15 cellular contexts compared by ENCODE assay signal in the genomic region with DNA sequence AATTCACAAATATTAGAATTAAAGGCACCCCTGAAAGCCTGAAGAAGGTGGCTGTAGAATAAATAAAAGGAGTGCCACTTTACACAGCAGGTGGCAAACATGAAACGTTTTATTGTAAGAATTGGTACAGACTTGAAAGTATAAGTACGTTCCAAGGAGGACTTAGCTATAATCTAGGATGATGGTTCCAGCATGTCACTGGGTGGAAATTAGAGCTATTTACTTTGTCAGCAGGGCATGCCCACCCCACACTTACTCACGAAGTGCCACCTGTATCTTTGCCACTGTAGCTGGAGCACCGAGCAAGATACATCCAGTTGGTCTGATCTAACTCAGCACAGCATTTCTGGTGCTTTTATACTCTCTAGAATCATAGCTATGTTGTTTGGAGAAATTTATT.
DNase-seq lines count a peak whose midpoint lies in the region; ATAC-seq lines count a peak whose summit lies in the region.
"Had no signal": no experiment of that assay in that cellular context is flagged by ENCODE, and none has a peak within 500 bp of the region (broad histone marks: within the 10 kb centered on the region; RNA-seq: fewer than 3 reads in every experiment).

No MANE protein-coding gene starts in this region.

- H3K4me2 ChIP-seq in GM23248 (ENCODE audit: unreplicated experiment) = no peak overlapping the region

- no peaks in the 10 kb centered on the region for H3K9me3 ChIP-seq in GM23248 (ENCODE audit: low read depth)
- H3K9me3 ChIP-seq: Caco-2 had no signal

- H2AFZ ChIP-seq in GM23248 = no peak overlapping the region

- in situ Hi-C loops in GM23248 (cut with MboI) = no loop called here

- no peaks in the 10 kb centered on the region for H3K79me2 ChIP-seq in GM23248 (ENCODE audit: insufficient read depth)

- H4K20me1 ChIP-seq in GM23248 (ENCODE audit: insufficient read depth) = no peaks in the 10 kb centered on the region

- DNase-seq in DMS79 treated with DMSO at 0.1 percent for 48 hours (lab: John Stamatoyannopoulos, UW) (peak; percentile 97), NCI-H187 treated with DMSO at 0.1 percent for 48 hours (lab: John Stamatoyannopoulos, UW) (peak; percentile 83), NCI-H2227 (lab: John Stamatoyannopoulos, UW; ENCODE audit: unreplicated experiment) (peak; percentile 58), left colon (no peak), GM23248 (no peak), COLO668 (lab: John Stamatoyannopoulos, UW; ENCODE audit: unreplicated experiment) (no peak), iPS-NIHi11 (ENCODE audit: low spot score) (no peak)
- DNase-seq in stimulated activated naive CD4-positive, alpha-beta T cell (lab: John Stamatoyannopoulos, UW) = no peak
- DNase-seq: C1 segment of cervical spinal cord; Caco-2; CD4-positive, alpha-beta memory T cell; DMS153; GF-D8; H7; HCEC 1CT had no signal

- WGBS in GM23248 (ENCODE audit: low coverage in 1 of 2, low lambda C conversion rate in 2 of 2, missing lambda C conversion rate in 2 of 2), 2 experiments = 10 to 13% methylated on average over 4 of the region's 4 CpGs

- H3F3A ChIP-seq in GM23248 (ENCODE audit: insufficient read depth) = no peaks in the 10 kb centered on the region

- no peaks in the 10 kb centered on the region for H3K36me3 ChIP-seq in GM23248 (ENCODE audit: low read depth)

- H3K27me3 ChIP-seq in GM23248 (replicated peaks; ENCODE audit: insufficient read depth) = no peaks in the 10 kb centered on the region

- intact Hi-C loops in left colon (cut with DNase I, micrococcal nuclease) = no loop called here

- no peak overlapping the region for H3K9ac ChIP-seq in GM23248

- H3K27ac ChIP-seq in GM23248 = no peak overlapping the region

- peak; percentile 17 for ATAC-seq in left colon

- H3K4me3 ChIP-seq in GM23248 = no peak overlapping the region

- no peaks in the 10 kb centered on the region for H3K4me1 ChIP-seq in GM23248 (ENCODE audit: insufficient read depth)
- H3K4me1 ChIP-seq: Caco-2 had no signal

- H3K9me2 ChIP-seq in GM23248 (ENCODE audit: insufficient read depth) = no peaks in the 10 kb centered on the region

Comparison
In these comparisons a context has a peak if more than half of its experiments do, and no peak if none do; other contexts are left out.
1. DNase-seq: peak in DMS79 treated with DMSO at 0.1 percent for 48 hours (single experiment), NCI-H187 treated with DMSO at 0.1 percent for 48 hours (single experiment) and NCI-H2227 (single experiment); none in left colon (0 of 2), GM23248 (single experiment), stimulated activated naive CD4-positive, alpha-beta T cell (0 of 6), COLO668 (single experiment) and iPS-NIHi11 (single experiment).